ENCODE assay signal across 6 cellular contexts in the genomic region with DNA sequence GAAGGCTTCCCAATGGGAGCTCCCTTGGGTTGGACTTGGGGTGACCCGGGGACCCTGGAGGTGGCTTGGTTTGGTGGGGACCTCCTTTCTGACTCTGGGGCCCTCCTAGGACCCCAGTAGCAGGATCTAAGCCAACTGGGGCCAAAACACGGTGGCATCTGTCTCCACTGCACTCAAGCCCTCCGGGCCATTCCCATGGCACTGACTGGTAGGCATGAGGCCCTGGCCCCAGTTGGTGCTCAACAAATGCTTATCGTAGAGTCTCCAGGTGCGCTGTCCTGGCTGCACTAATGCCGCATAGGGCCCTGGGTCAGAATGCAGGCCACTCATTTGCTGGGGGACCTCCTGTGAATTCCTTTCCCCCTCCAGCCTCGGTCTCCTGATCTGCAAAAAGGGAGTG. TPM values are rescaled to one million over a fixed set of nuclear protein-coding genes. Genes with fewer than 3 reads are reported as not detected.
"Had no signal": no experiment of that assay in that cellular context is flagged by ENCODE, and none has a peak within 500 bp of the region (broad histone marks: within the 10 kb centered on the region; RNA-seq: fewer than 3 reads in every experiment).

No MANE protein-coding gene starts in this region.

RNA-seq across cellular contexts. Expression of a gene that starts 14.2 kb away (rescaled TPM):
- total RNA-seq: HepG2, HT-29, HT1080, IMR-90, K562 had no signal
- polyA plus RNA-seq: HepG2, IgD-negative memory B cell, IMR-90, K562 had no signal
